ENCODE assay signal across 30 cellular contexts in the genomic region with DNA sequence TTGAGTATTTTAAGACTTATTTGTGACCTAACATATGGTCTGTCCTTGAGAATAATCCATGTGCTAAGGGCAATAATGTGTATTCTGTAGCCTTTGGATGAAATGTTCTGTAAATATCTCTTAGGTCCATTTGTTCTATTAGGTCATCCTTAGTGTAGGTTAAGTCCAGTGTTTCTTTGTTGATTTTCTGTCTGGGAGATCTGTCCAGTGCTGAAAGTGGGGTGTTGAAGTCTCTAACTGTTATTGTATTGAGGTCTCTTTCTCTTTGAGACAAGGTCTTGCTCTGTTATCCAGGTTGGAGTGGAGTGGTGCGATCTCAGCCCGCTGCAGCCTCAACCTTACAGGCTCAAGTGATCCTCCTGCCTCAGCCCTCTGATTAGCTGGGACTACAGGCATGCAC.
"Had no signal": no experiment of that assay in that cellular context is flagged by ENCODE, and none has a peak within 500 bp of the region (broad histone marks: within the 10 kb centered on the region; RNA-seq: fewer than 3 reads in every experiment).

No MANE protein-coding gene starts in this region.

- H3K4me3 ChIP-seq: gastroesophageal sphincter, heart left ventricle, hepatocyte, neural progenitor cell, smooth muscle cell, suprapubic skin, transverse colon, upper lobe of right lung, uterus had no signal

- DNase-seq: effector CD8-positive, alpha-beta T cell; endodermal cell; foreskin fibroblast; heart left ventricle; kidney; mesendoderm; midbrain; naive thymus-derived CD4-positive, alpha-beta T cell; stimulated activated CD4-positive, alpha-beta T cell treated with anti-CD3 and anti-CD28 coated beads, Interleukin-12 subunit alpha, Interleukin-12 subunit beta, amount 100 ng/mL, for 4 hours; stimulated activated CD4-positive, alpha-beta T cell treated with anti-CD3 and anti-CD28 coated beads, Interleukin-1b, Interleukin-23, amount 100 ng/mL, for 48 hours; stimulated activated CD4-positive, alpha-beta T cell treated with anti-CD3 and anti-CD28 coated beads, Interleukin-4, amount 100 ng/mL, for 1 hour; stimulated activated CD8-positive, alpha-beta memory T cell treated with anti-CD3 and anti-CD28 coated beads, Interleukin-4, amount 100 ng/mL, for 48 hours; stimulated activated naive CD4-positive, alpha-beta T cell; stimulated activated naive CD8-positive, alpha-beta T cell treated with anti-CD3 and anti-CD28 coated beads, Interleukin-15, amount 100 ng/mL, for 72 hours; transverse colon; upper lobe of right lung; uterus had no signal

- H3K4me1 Mint-ChIP-seq: naive thymus-derived CD4-positive, alpha-beta T cell; nephron; stimulated activated naive CD8-positive, alpha-beta T cell treated with anti-CD3 and anti-CD28 coated beads, Interleukin-15, amount 100 ng/mL, for 72 hours had no signal

- H3K27ac Mint-ChIP-seq: dendritic cell treated with granulocyte-macrophage colony-stimulating factor and Interleukin-4, amounts not matched to agents 40 ng/mL and 50 ng/mL, for 4 days; endodermal cell; naive thymus-derived CD4-positive, alpha-beta T cell; nephron; neural progenitor cell; progenitor cell of endocrine pancreas had no signal

- H3K4me2 ChIP-seq: hepatocyte, neural progenitor cell, smooth muscle cell had no signal

- ATAC-seq: esophagus mucosa; gastroesophageal sphincter; heart left ventricle; left lobe of liver; naive thymus-derived CD4-positive, alpha-beta T cell; sciatic nerve; stimulated activated naive CD8-positive, alpha-beta T cell treated with anti-CD3 and anti-CD28 coated beads, Interleukin-15, amount 100 ng/mL, for 72 hours; upper lobe of right lung had no signal

- H3K79me2 ChIP-seq: hepatocyte, parathyroid adenoma had no signal

- H3K27me3 ChIP-seq: gastroesophageal sphincter, heart left ventricle, hepatocyte, neural progenitor cell, suprapubic skin, transverse colon, upper lobe of right lung, uterus had no signal

- H3K4me1 ChIP-seq: gastroesophageal sphincter, heart left ventricle, neural progenitor cell, parathyroid adenoma, suprapubic skin, upper lobe of right lung, uterus had no signal

- FAIRE-seq: kidney had no signal

- H3K27ac ChIP-seq: epithelial cell of prostate, gastroesophageal sphincter, heart left ventricle, hepatocyte, neural progenitor cell, parathyroid adenoma, suprapubic skin, transverse colon, upper lobe of right lung, uterus had no signal

- H3K9ac ChIP-seq: neural progenitor cell, parathyroid adenoma had no signal

- H3K4me3 Mint-ChIP-seq: dendritic cell treated with granulocyte-macrophage colony-stimulating factor and Interleukin-4, amounts not matched to agents 40 ng/mL and 50 ng/mL, for 4 days; endodermal cell; naive thymus-derived CD4-positive, alpha-beta T cell; nephron; neural progenitor cell; stimulated activated naive CD8-positive, alpha-beta T cell treated with anti-CD3 and anti-CD28 coated beads, Interleukin-15, amount 100 ng/mL, for 72 hours had no signal

- H3K27me3 Mint-ChIP-seq: progenitor cell of endocrine pancreas had no signal

- H2AFZ ChIP-seq: hepatocyte, neural progenitor cell, parathyroid adenoma had no signal

- H3K9me3 ChIP-seq: suprapubic skin, upper lobe of right lung, uterus had no signal

- H3K36me3 ChIP-seq: gastroesophageal sphincter, heart left ventricle, neural progenitor cell, suprapubic skin, transverse colon, upper lobe of right lung, uterus had no signal
